Comparison of ENCODE assay signal across 8 cellular contexts in genomic region chr2:226799211-226799975, GRCh38. TPM values are rescaled to one million over a fixed set of nuclear protein-coding genes. Genes with fewer than 3 reads are reported as not detected.
A peak's percentile ranks its signal among the peaks of the same experiment; 100 is the strongest.
DNase-seq lines count a peak whose midpoint lies in the region; ATAC-seq and TF ChIP-seq lines count a peak whose summit lies in the region.

Gene IRS1 (minus strand): TSS chr2:226799820. CDS start chr2:226798738, 1,082 bp downstream.

- TF ChIP-seq EP300 in Ishikawa (IDR thresholded peaks at IDR 0.05; ENCODE audit: borderline replicate concordance) (no peak), SK-N-SH (IDR thresholded peaks at IDR 0.05; ENCODE audit: borderline replicate concordance in 1 of 2, low read depth in 1 of 2, low read length in 1 of 2) (no peak)

- peak; percentile 84 for DNase-seq in EH (ENCODE audit: low read depth)
- peak; percentile 89 for DNase-seq in SK-N-SH
- DNase-seq in amniotic epithelial cell (ENCODE audit: low read depth) = peak; percentile 79
- DNase-seq in left cardiac atrium = peak; percentile 78
- peak; percentile 90 for DNase-seq in posterior vena cava (ENCODE audit: low spot score)
- DNase-seq in cerebellar nuclear complex (lab: John Stamatoyannopoulos, UW) = no peak

- H3K4me2 ChIP-seq in SK-N-SH = peak within 1 kb of the TSS; percentile 90

- 2% methylated on average over 8 of the region's 82 CpGs for WGBS in SK-N-SH (ENCODE audit: low lambda C conversion rate)

- no peak for TF ChIP-seq CTCF in SK-N-SH (IDR thresholded peaks at IDR 0.05)

- peaks cover 3 to 14% of the 10 kb centered on the region in 2 experiments; a peak in 3 of 4 replicates for H3K4me1 ChIP-seq in SK-N-SH (ENCODE audit: control insufficient read depth in 1 of 2, insufficient read depth in 2 of 2, low read depth in 1 of 2, low read length in 1 of 2)

- intact Hi-C loops in left cardiac atrium (cut with DNase I) = loop anchor here (5.0 to 10.0 kb wide), 4 partner anchors 62 to 582 kb away; no protein-coding TSS in a partner anchor
- intact Hi-C loops in posterior vena cava (cut with DNase I) = loop anchor here in 1 of 2 donors (10.0 kb wide), 2 partner anchors 55 to 135 kb away; no protein-coding TSS in a partner anchor

- peaks cover 10% of the 10 kb centered on the region; the same call in 1 of the 2 replicates for H4K20me1 ChIP-seq in SK-N-SH (ENCODE audit: insufficient read depth)

- no peaks in the 10 kb centered on the region for H3K9me2 ChIP-seq in SK-N-SH

- peak within 1 kb of the TSS; percentile 74 to 75 for H3K27ac ChIP-seq in SK-N-SH (ENCODE audit: low read depth in 2 of 2, low read length in 1 of 2)

- peak; percentile 43 for ATAC-seq in GM21717 (IDR thresholded peaks at IDR 0.05; ENCODE audit: unreplicated experiment)
- peak; percentile 64 to 69 for ATAC-seq in left cardiac atrium

- POLR2A ChIA-PET in SK-N-SH (lab: Yijun Ruan, JAX) = no interaction called here

- no peaks in the 10 kb centered on the region for H3K9me3 ChIP-seq in SK-N-SH

- H3K36me3 ChIP-seq in SK-N-SH (replicated peaks in 1 of 2; ENCODE audit: control insufficient read depth in 1 of 2, insufficient read depth in 2 of 2, low read length in 1 of 2) = peaks cover 0 to 29% of the 10 kb centered on the region in 2 experiments

- TF ChIP-seq RAD21 in Ishikawa (IDR thresholded peaks at IDR 0.05; ENCODE audit: low read depth) (peak; percentile 50; the same call in 1 of the 2 replicates), SK-N-SH (IDR thresholded peaks at IDR 0.05; ENCODE audit: low read length) (peak; percentile 51)

- CTCF ChIA-PET in SK-N-SH (lab: Yijun Ruan, JAX) = interaction anchor here (0.6 to 4.0 kb wide), 37 partner anchors 10 to 1617 kb away, joined by 3 to 28 read pairs (median 3); partner anchors contain the start of gene RHBDD1

- H3K9ac ChIP-seq in SK-N-SH = peak within 1 kb of the TSS; percentile 91

- peaks cover 52% of the 10 kb centered on the region for H3K79me2 ChIP-seq in SK-N-SH (ENCODE audit: insufficient read depth)

- peak within 1 kb of the TSS; percentile 79 to 90 for H3K4me3 ChIP-seq in SK-N-SH (ENCODE audit: low read depth in 2 of 2, low read length in 1 of 2)

- H3F3A ChIP-seq in SK-N-SH (replicated peaks; ENCODE audit: insufficient read depth) = peaks cover 10% of the 10 kb centered on the region

- no peaks in the 10 kb centered on the region for H3K27me3 ChIP-seq in SK-N-SH (ENCODE audit: insufficient read depth)

- peak within 1 kb of the TSS; percentile 78 for H2AFZ ChIP-seq in SK-N-SH (ENCODE audit: low read depth)

TF ChIP-seq in Ishikawa, 13 proteins besides CTCF, POLR2A, EP300 and RAD21:
- 0 out of 2 replicates have a peak, but pooled peaks have one; percentile 19 for TF ChIP-seq YY1 (IDR thresholded peaks at IDR 0.05; ENCODE audit: low read depth)
- TF ChIP-seq, protein P1, sequence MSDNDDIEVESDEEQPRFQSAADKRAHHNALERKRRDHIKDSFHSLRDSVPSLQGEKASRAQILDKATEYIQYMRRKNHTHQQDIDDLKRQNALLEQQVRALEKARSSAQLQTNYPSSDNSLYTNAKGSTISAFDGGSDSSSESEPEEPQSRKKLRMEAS (IDR thresholded peaks at IDR 0.05) = peak; percentile 81
- no peak for TF ChIP-seq CREB1 (IDR thresholded peaks at IDR 0.05; ENCODE audit: low read depth)
- peak; percentile 84 for TF ChIP-seq USF1 (IDR thresholded peaks at IDR 0.05)
TF ChIP-seq in Ishikawa: peak in this region for 3.

TF ChIP-seq in SK-N-SH, 30 proteins besides CTCF, POLR2A, EP300 and RAD21:
- TF ChIP-seq GABPA (IDR thresholded peaks at IDR 0.05; ENCODE audit: low read depth) = no peak
- peak; percentile 49; the same call in 1 of the 2 replicates for TF ChIP-seq FOXJ3 (CRISPR knock-in tag; IDR thresholded peaks at IDR 0.05)
- peak; percentile 81; the same call in 1 of the 2 replicates for TF ChIP-seq SIN3A (IDR thresholded peaks at IDR 0.05; ENCODE audit: borderline replicate concordance, low read depth, low read length)
- no peak for TF ChIP-seq FOSL2 (IDR thresholded peaks at IDR 0.05; ENCODE audit: borderline replicate concordance, low read depth)
- 0 out of 2 replicates have a peak, but pooled peaks have one; percentile 21 for TF ChIP-seq TCF12 (IDR thresholded peaks at IDR 0.05)
- TF ChIP-seq POLR2AphosphoS5 (IDR thresholded peaks at IDR 0.05; ENCODE audit: low read depth, low read length) = peak; percentile 68
- TF ChIP-seq USF1 (IDR thresholded peaks at IDR 0.05; ENCODE audit: borderline replicate concordance, low read depth) = peak; percentile 71
- TF ChIP-seq, protein P1 (IDR thresholded peaks at IDR 0.05; ENCODE audit: low read depth) = peak; percentile 57
- peak; percentile 66; the same call in 1 of the 2 replicates for TF ChIP-seq TAF1 (IDR thresholded peaks at IDR 0.05; ENCODE audit: borderline replicate concordance, low read depth, low read length)
- peak; percentile 65; the same call in 1 of the 2 replicates for TF ChIP-seq MXI1 (IDR thresholded peaks at IDR 0.05; ENCODE audit: low read depth, low read length)
- TF ChIP-seq, protein P2, sequence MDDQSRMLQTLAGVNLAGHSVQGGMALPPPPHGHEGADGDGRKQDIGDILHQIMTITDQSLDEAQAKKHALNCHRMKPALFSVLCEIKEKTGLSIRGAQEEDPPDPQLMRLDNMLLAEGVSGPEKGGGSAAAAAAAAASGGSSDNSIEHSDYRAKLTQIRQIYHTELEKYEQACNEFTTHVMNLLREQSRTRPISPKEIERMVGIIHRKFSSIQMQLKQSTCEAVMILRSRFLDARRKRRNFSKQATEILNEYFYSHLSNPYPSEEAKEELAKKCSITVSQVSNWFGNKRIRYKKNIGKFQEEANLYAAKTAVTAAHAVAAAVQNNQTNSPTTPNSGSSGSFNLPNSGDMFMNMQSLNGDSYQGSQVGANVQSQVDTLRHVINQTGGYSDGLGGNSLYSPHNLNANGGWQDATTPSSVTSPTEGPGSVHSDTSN (IDR thresholded peaks at IDR 0.05) = 0 out of 2 replicates have a peak, but pooled peaks have one; percentile 3
- TF ChIP-seq NFIC (IDR thresholded peaks at IDR 0.05; ENCODE audit: borderline replicate concordance) = no peak
- TF ChIP-seq YY1 (IDR thresholded peaks at IDR 0.05; ENCODE audit: low read depth) = no peak
- no peak for TF ChIP-seq RXRA (IDR thresholded peaks at IDR 0.05; ENCODE audit: borderline replicate concordance, low read depth)
- peak; percentile 10; the same call in 1 of the 2 replicates for TF ChIP-seq REST (IDR thresholded peaks at IDR 0.05; ENCODE audit: low read depth, low read length)
- TF ChIP-seq ELF1 (IDR thresholded peaks at IDR 0.05) = no peak
- TF ChIP-seq GATA2 (CRISPR knock-in tag; IDR thresholded peaks at IDR 0.05) = no peak
- peak; percentile 55 for TF ChIP-seq SMC3 (IDR thresholded peaks at IDR 0.05; ENCODE audit: low read depth, low read length)
- TF ChIP-seq TEAD4 (IDR thresholded peaks at IDR 0.05; ENCODE audit: borderline replicate concordance, insufficient read depth) = 0 out of 2 replicates have a peak, but pooled peaks have one; percentile 16
- TF ChIP-seq NRF1 (IDR thresholded peaks at IDR 0.05; ENCODE audit: low read depth, low read length) = peak; percentile 23; the same call in 1 of the 2 replicates
- TF ChIP-seq CHD2 (IDR thresholded peaks at IDR 0.05; ENCODE audit: low read length, partially characterized antibody) = peak; percentile 8

RNA-seq across cellular contexts. Expression of gene IRS1, which starts in this region (rescaled TPM):
- polyA plus RNA-seq in SK-N-SH (2012; rRNA removed) = 15.8 and 16.5 TPM in 2 replicates
- 10.2 and 14.6 TPM in 2 replicates for polyA plus RNA-seq in SK-N-SH (2012; cell fraction: cytosol; rRNA removed)
- polyA plus RNA-seq in SK-N-SH (2012; cell fraction: nucleus; rRNA removed) = 11.7 and 14.7 TPM in 2 replicates
- total RNA-seq in left cardiac atrium (10 to 100 TPM; 13.7 to 15.1 TPM), posterior vena cava (10 to 100 TPM; 10.8 to 12.4 TPM)

Comparison
In these comparisons a context has a peak if more than half of its experiments do, and no peak if none do; other contexts are left out.
1. DNase-seq: peak in EH (single experiment), SK-N-SH (single experiment), amniotic epithelial cell (single experiment), left cardiac atrium (single experiment) and posterior vena cava (single experiment); none in cerebellar nuclear complex (0 of 2).